In genomic region chr16:72938426-72939164, GRCh38 we compare ENCODE assay signal across 10 cellular contexts.
DNase-seq lines count a peak whose midpoint lies in the region; FAIRE-seq and TF ChIP-seq lines count a peak whose summit lies in the region.
"Had no signal": no experiment of that assay in that cellular context is flagged by ENCODE, and none has a peak within 500 bp of the region (broad histone marks: within the 10 kb centered on the region; RNA-seq: fewer than 3 reads in every experiment).

No MANE protein-coding gene starts in this region.

- H3K79me1 ChIP-seq in neuronal stem cell (ENCODE audit: low read depth, low read length), result no peaks in the 10 kb centered on the region

- H3K27me3 ChIP-seq in A673 (replicated peaks; ENCODE audit: insufficient read depth, low read depth, low read length, poor library complexity), result no peaks in the 10 kb centered on the region
- no peaks in the 10 kb centered on the region for H3K27me3 ChIP-seq in neuronal stem cell (ENCODE audit: control insufficient read depth in 3 of 3, insufficient read depth in 3 of 3, low read depth in 1 of 3, low read length in 3 of 3)

- H3K27ac ChIP-seq in A673 (ENCODE audit: low read depth, low read length, poor library complexity, severe bottlenecking), result peak overlapping the region; percentile 39
- peak overlapping the region; percentile 22 for H3K27ac ChIP-seq in neuronal stem cell (replicated peaks; ENCODE audit: low read length)
- H3K27ac ChIP-seq: PC-9 had no signal

- no peaks in the 10 kb centered on the region for H3K9me3 ChIP-seq in A673 (ENCODE audit: low read depth, low read length, poor library complexity, severe bottlenecking)
- no peaks in the 10 kb centered on the region for H3K9me3 ChIP-seq in neuronal stem cell (replicated peaks in 1 of 2; ENCODE audit: control insufficient read depth in 2 of 2, insufficient read depth in 1 of 2, low read depth in 1 of 2, low read length in 2 of 2)

- no peak overlapping the region for H3K14ac ChIP-seq in neuronal stem cell (ENCODE audit: low read length)

- BruUV-seq in A673 (replicated peaks; lab: Mats Ljungman, UMichigan), result no TSS peak

- intact Hi-C loops in A673 (cut with micrococcal nuclease; ENCODE audit: unreplicated experiment), result loop anchor here (10.0 kb wide), 1 partner anchor 116 kb away; no protein-coding TSS in a partner anchor

- H3K4me3 ChIP-seq in A673 (ENCODE audit: low read depth, low read length, poor library complexity, severe bottlenecking), result no peak overlapping the region
- no peak overlapping the region for H3K4me3 ChIP-seq in neuronal stem cell (ENCODE audit: low read length in 2 of 2)
- H3K4me3 ChIP-seq: PC-9 had no signal

- H2BK120ac ChIP-seq in neuronal stem cell (ENCODE audit: low read depth, low read length), result no peak overlapping the region

- H3K23ac ChIP-seq in neuronal stem cell (ENCODE audit: low read depth, low read length, poor library complexity), result no peak overlapping the region

- CTCF ChIA-PET in A673 (lab: Charles Lee), result interaction anchor here (1.0 kb wide), 1 partner anchor 48 kb away, joined by 3 read pairs; no protein-coding TSS in a partner anchor

- H3K36me3 ChIP-seq in A673 (ENCODE audit: insufficient read depth, low read length, poor library complexity, severe bottlenecking), result no peaks in the 10 kb centered on the region
- H3K36me3 ChIP-seq in neuronal stem cell (replicated peaks in 1 of 2; ENCODE audit: control insufficient read depth in 2 of 2, insufficient read depth in 2 of 2, low read length in 2 of 2), result peaks cover 0 to 51% of the 10 kb centered on the region in 2 donors

- no peak overlapping the region for H3K18ac ChIP-seq in neuronal stem cell (ENCODE audit: low read length)

- peak overlapping the region; percentile 7 for H3K9ac ChIP-seq in neuronal stem cell (ENCODE audit: low read depth, low read length, poor library complexity)

- H3K4me1 ChIP-seq in A673 (ENCODE audit: insufficient read depth, low read length, poor library complexity, severe bottlenecking) (peaks cover 37% of the 10 kb centered on the region), neuronal stem cell (ENCODE audit: control insufficient read depth in 2 of 2, insufficient read depth in 1 of 2, low read depth in 1 of 2, low read length in 2 of 2) (peaks cover 13 to 23% of the 10 kb centered on the region in 2 donors)

- H2BK15ac ChIP-seq in neuronal stem cell (ENCODE audit: low read length), result peak overlapping the region; percentile 28

- POLR2A ChIA-PET in A673 (lab: Charles Lee; ENCODE audit: low non-redundant PET), result no interaction called here

- DNase-seq in A673 (ENCODE audit: low spot score) (peak; percentile 71), NCI-H82 treated with DMSO at 0.1 percent for 48 hours (lab: John Stamatoyannopoulos, UW; ENCODE audit: unreplicated experiment) (peak; percentile 2), fibroblast of peridontal ligament (ENCODE audit: extremely low read depth) (peak; percentile 73), neuronal stem cell (ENCODE audit: low spot score) (no peak), 8988T (no peak), COR-L47 (lab: John Stamatoyannopoulos, UW) (no peak), GM12892 (ENCODE audit: insufficient read length) (no peak), Kasumi-1 (lab: John Stamatoyannopoulos, UW) (no peak)
- DNase-seq: activated naive CD8-positive, alpha-beta T cell treated with anti-CD3 and anti-CD28 coated beads, Interleukin-2, amount 50 U/mL, for 24 hours; PC-9 had no signal

- H3K4me2 ChIP-seq in neuronal stem cell (ENCODE audit: insufficient read depth, low read length, poor library complexity, severe bottlenecking), result no peak overlapping the region
- H3K4me2 ChIP-seq: PC-9 had no signal

- no peak overlapping the region for H2BK5ac ChIP-seq in neuronal stem cell (ENCODE audit: low read length)

- no peak overlapping the region for H4K8ac ChIP-seq in neuronal stem cell (ENCODE audit: low read depth, low read length)

- TF ChIP-seq CTCF in A673 (conservative IDR thresholded peaks at IDR 0.05; ENCODE audit: low read depth, low read length), result no peak

- H2AK5ac ChIP-seq in neuronal stem cell (ENCODE audit: low read depth, low read length), result no peak overlapping the region

- no CpG with 5 or more reads among the region's 19 CpGs for WGBS in neuronal stem cell (ENCODE audit: extremely low coverage in 2 of 2, insufficient read length in 2 of 2, insufficient replicate concordance in 1 of 2), 2 donors

- no peak overlapping the region for H2AFZ ChIP-seq in neuronal stem cell (ENCODE audit: low read length)
- H2AFZ ChIP-seq: PC-9 had no signal

- no peak overlapping the region for H4K91ac ChIP-seq in neuronal stem cell (ENCODE audit: low read depth, low read length, poor library complexity)

- no peak for FAIRE-seq in GM12892 (lab: Jason Lieb, UNC)

- no peak overlapping the region for H3K4ac ChIP-seq in neuronal stem cell (ENCODE audit: low read length)

- no peak for TF ChIP-seq POLR2A in GM12892 (IDR thresholded peaks at IDR 0.05; ENCODE audit: low read depth, low read length)

- H2BK12ac ChIP-seq in neuronal stem cell (ENCODE audit: low read length), result no peak overlapping the region

Comparison
In these comparisons a context has a peak if more than half of its experiments do, and no peak if none do; other contexts are left out.
1. DNase-seq: peak in A673 (single experiment), NCI-H82 treated with DMSO at 0.1 percent for 48 hours (single experiment) and fibroblast of peridontal ligament (single experiment); none in neuronal stem cell (single experiment), 8988T (single experiment), COR-L47 (single experiment), GM12892 (single experiment) and Kasumi-1 (0 of 2).